9 cellular contexts compared by ENCODE assay signal in genomic region chr2:120205901-120206581, GRCh38. TPM values are rescaled to one million over a fixed set of nuclear protein-coding genes. Genes with fewer than 3 reads are reported as not detected.
DNase-seq lines count a peak whose midpoint lies in the region; ATAC-seq, FAIRE-seq and TF ChIP-seq lines count a peak whose summit lies in the region.
"Had no signal": no experiment of that assay in that cellular context is flagged by ENCODE, and none has a peak within 500 bp of the region (broad histone marks: within the 10 kb centered on the region; RNA-seq: fewer than 3 reads in every experiment).

No MANE protein-coding gene starts in this region.

- TF ChIP-seq CTCF in A549 (IDR thresholded peaks at IDR 0.05): 0 out of 3 replicates have a peak, but pooled peaks have one; percentile 24
- peak; percentile 82 for TF ChIP-seq CTCF in GM13977 (IDR thresholded peaks at IDR 0.05; ENCODE audit: extremely low read depth, insufficient read depth, missing control alignments)
- no peak for TF ChIP-seq CTCF in activated B cell treated with CpG ODN at 0.5 μM for 24 hours (IDR thresholded peaks at IDR 0.05)
- TF ChIP-seq CTCF in fibroblast of the aortic adventitia (IDR thresholded peaks at IDR 0.05; ENCODE audit: insufficient read depth, low read length): peak; percentile 37
- TF ChIP-seq CTCF in upper lobe of left lung (IDR thresholded peaks at IDR 0.05): peak in 4 of 6 experiments; percentile 28 to 40 (median 34)

- in situ Hi-C loops in GM13977 (cut with MboI; ENCODE audit: low pct_unique_long_range_greater_than_20kb, low sequenced_read_pairs, unreplicated experiment): no loop called here

- intact Hi-C loops in activated B cell treated with CpG ODN at 0.5 μM for 24 hours (cut with micrococcal nuclease): loop anchor here (1.0 kb wide), 1 partner anchor 107 kb away; no protein-coding TSS in a partner anchor

- no peak for TF ChIP-seq EP300 in A549 (IDR thresholded peaks at IDR 0.05)
- no peak for TF ChIP-seq EP300 in upper lobe of left lung (IDR thresholded peaks at IDR 0.05)

- ATAC-seq in A549: peak in 1 of 2 experiments; percentile 61; a peak in 3 of 6 replicates
- ATAC-seq in activated B cell treated with CpG ODN at 0.5 μM for 24 hours (ENCODE audit: low read depth): peak; percentile 52
- ATAC-seq in upper lobe of left lung (ENCODE audit: low FRiP score in 2 of 2): peak in 1 of 2 donors; percentile 28
- ATAC-seq in HG03039 (IDR thresholded peaks at IDR 0.05; ENCODE audit: unreplicated experiment): no peak
- ATAC-seq in GM21723 (IDR thresholded peaks at IDR 0.05; ENCODE audit: unreplicated experiment): no peak

- no peak overlapping the region for H3K27ac ChIP-seq in A549
- H3K27ac ChIP-seq in upper lobe of left lung: no peak overlapping the region
- H3K27ac ChIP-seq: pancreas had no signal

- no peak for TF ChIP-seq POLR2A in A549 (IDR thresholded peaks at IDR 0.05; ENCODE audit: low read length)
- TF ChIP-seq POLR2A in upper lobe of left lung (IDR thresholded peaks at IDR 0.05): no peak

- H3K36me3 ChIP-seq in upper lobe of left lung: no peaks in the 10 kb centered on the region
- H3K36me3 ChIP-seq: pancreas had no signal

- no peaks in the 10 kb centered on the region for H3K9me3 Mint-ChIP-seq in activated B cell treated with CpG ODN at 0.5 μM for 24 hours

- no peak overlapping the region for H3K4me2 ChIP-seq in A549

- no peak overlapping the region for H3K27ac Mint-ChIP-seq in activated B cell treated with CpG ODN at 0.5 μM for 24 hours

- CTCF ChIA-PET in A549 (lab: Yijun Ruan, JAX) (interaction anchor here (0.7 kb wide), 1 partner anchor 20 kb away, joined by 3 read pairs; no protein-coding TSS in a partner anchor), activated B cell treated with CpG ODN at 0.5 μM for 24 hours (lab: Charles Lee) (interaction anchor here (1.2 kb wide), 1 partner anchor 107 kb away, joined by 5 read pairs; no protein-coding TSS in a partner anchor)

- peak in 1 of 2 experiments; percentile 27; a peak in 1 of 5 replicates for TF ChIP-seq RAD21 in A549 (conservative IDR thresholded peaks at IDR 0.05 in 1 of 2, IDR thresholded peaks at IDR 0.05 in 1 of 2)

- H3K4me3 Mint-ChIP-seq in activated B cell treated with CpG ODN at 0.5 μM for 24 hours: no peak overlapping the region

- H3K4me1 Mint-ChIP-seq in activated B cell treated with CpG ODN at 0.5 μM for 24 hours: peaks cover 10% of the 10 kb centered on the region

- WGBS in A549 (ENCODE audit: missing lambda C conversion rate): 61% methylated on average over 5 of the region's 9 CpGs
- WGBS in upper lobe of left lung, 2 donors: 80 to 87% methylated on average over 3 to 9 of the region's 9 CpGs

- no peaks in the 10 kb centered on the region for H3K9me3 ChIP-seq in A549
- no peaks in the 10 kb centered on the region for H3K9me3 ChIP-seq in upper lobe of left lung
- H3K9me3 ChIP-seq: pancreas had no signal

- no peak for DNase-seq in A549 (ENCODE audit: low read depth in 1 of 2, low spot score in 1 of 2)
- no peak for DNase-seq in GM13977 (ENCODE audit: low spot score)
- no peak for DNase-seq in activated B cell treated with CpG ODN at 0.5 μM for 24 hours
- DNase-seq in fibroblast of the aortic adventitia (ENCODE audit: low read depth): no peak
- peak in 1 of 2 donors; percentile 76 for DNase-seq in upper lobe of left lung
- no peak for DNase-seq in RKO (ENCODE audit: low spot score)

- no peaks in the 10 kb centered on the region for H3K36me3 Mint-ChIP-seq in activated B cell treated with CpG ODN at 0.5 μM for 24 hours (ENCODE audit: low read depth)

- H3K4me1 ChIP-seq in A549 (no peaks in the 10 kb centered on the region), upper lobe of left lung (peaks cover 0 to 20% (median 8%) of the 10 kb centered on the region in 4 donors)
- H3K4me1 ChIP-seq: pancreas had no signal

- no peak overlapping the region for H3K4me3 ChIP-seq in A549
- no peak overlapping the region for H3K4me3 ChIP-seq in fibroblast of the aortic adventitia (ENCODE audit: low read depth, low read length)
- no peak overlapping the region for H3K4me3 ChIP-seq in upper lobe of left lung
- H3K4me3 ChIP-seq: pancreas had no signal

- H3K27me3 Mint-ChIP-seq in activated B cell treated with CpG ODN at 0.5 μM for 24 hours: no peaks in the 10 kb centered on the region

- no peak for FAIRE-seq in A549 (lab: Jason Lieb, UNC)
- FAIRE-seq: pancreas had no signal

- no peaks in the 10 kb centered on the region for H3K27me3 ChIP-seq in upper lobe of left lung
- H3K27me3 ChIP-seq: pancreas had no signal

- POLR2A ChIA-PET in A549 (lab: Yijun Ruan, JAX): no interaction called here
- POLR2A ChIA-PET in activated B cell treated with CpG ODN at 0.5 μM for 24 hours (lab: Charles Lee): no interaction called here

TF ChIP-seq in A549, 52 proteins besides CTCF, POLR2A, EP300 and RAD21:
- no peak for TF ChIP-seq FOXS1 (CRISPR knock-in tag; IDR thresholded peaks at IDR 0.05)
- 0 out of 3 replicates have a peak, but pooled peaks have one; percentile 16 for TF ChIP-seq SMC3 (IDR thresholded peaks at IDR 0.05)
- TF ChIP-seq GATA3 (IDR thresholded peaks at IDR 0.05; ENCODE audit: borderline replicate concordance): no peak
- TF ChIP-seq HDAC2 (IDR thresholded peaks at IDR 0.05): no peak
- TF ChIP-seq RARB (CRISPR knock-in tag; IDR thresholded peaks at IDR 0.05): no peak
- TF ChIP-seq EHMT2 (IDR thresholded peaks at IDR 0.05; ENCODE audit: low read depth): no peak
- TF ChIP-seq KDM5A (IDR thresholded peaks at IDR 0.05): no peak
TF ChIP-seq in A549: peak in this region for 1.

RNA-seq across cellular contexts. Expression of gene TMEM185B, which starts 17.2 kb away (rescaled TPM):
- polyA plus RNA-seq in A549 (2011; rRNA removed) (41.8 and 48.5 TPM in 2 replicates), A549 (2017; fragmentation: RNase III; extraction: RNeasy Plus Mini Kit Qiagen cat#74134 plus additional on column Dnase treatment) (28.7 to 31.5 TPM (median 30.3 TPM) in 3 replicates)
- 45.8 and 58.0 TPM in 2 replicates for polyA plus RNA-seq in A549 (2012; cell fraction: cytosol; rRNA removed)
- polyA plus RNA-seq in A549 (2012; cell fraction: nucleus; rRNA removed): 57.3 and 71.9 TPM in 2 replicates
- 24.1 and 30.9 TPM in 2 replicates for polyA minus RNA-seq in A549 (2011; rRNA and poly(A)+ RNA removed)
- total RNA-seq in activated B cell treated with CpG ODN at 0.5 μM for 24 hours (25.6 and 26.8 TPM in 2 replicates), fibroblast of the aortic adventitia (ENCODE audit: low replicate concordance) (29.6 and 41.7 TPM in 2 replicates), upper lobe of left lung (10 to 100 TPM; 15.3 to 29.3 (median 25.5) TPM)

RNA-seq across cellular contexts. Expression of gene RALB, which starts 46.6 kb away (rescaled TPM):
- polyA plus RNA-seq in A549 (2011; rRNA removed): 65.9 and 72.9 TPM in 2 replicates
- 33.6 and 34.3 TPM in 2 replicates for polyA plus RNA-seq in A549 (2012; cell fraction: cytosol; rRNA removed)
- polyA plus RNA-seq in A549 (2012; cell fraction: nucleus; rRNA removed): 10.4 and 19.1 TPM in 2 replicates
- polyA plus RNA-seq in A549 (2017; fragmentation: RNase III; extraction: RNeasy Plus Mini Kit Qiagen cat#74134 plus additional on column Dnase treatment): 71.5 to 77.4 TPM (median 76.5 TPM) in 3 replicates
- 21.5 and 22.6 TPM in 2 replicates for polyA minus RNA-seq in A549 (2011; rRNA and poly(A)+ RNA removed)
- 29.9 and 33.4 TPM in 2 replicates for total RNA-seq in activated B cell treated with CpG ODN at 0.5 μM for 24 hours
- total RNA-seq in fibroblast of the aortic adventitia (ENCODE audit: low replicate concordance): 29.7 and 73.7 TPM in 2 replicates
- total RNA-seq in upper lobe of left lung: 10 to 100 TPM; 23.0 to 85.8 (median 46.5) TPM
